Comparison of ENCODE assay signal across 25 cellular contexts in the genomic region with DNA sequence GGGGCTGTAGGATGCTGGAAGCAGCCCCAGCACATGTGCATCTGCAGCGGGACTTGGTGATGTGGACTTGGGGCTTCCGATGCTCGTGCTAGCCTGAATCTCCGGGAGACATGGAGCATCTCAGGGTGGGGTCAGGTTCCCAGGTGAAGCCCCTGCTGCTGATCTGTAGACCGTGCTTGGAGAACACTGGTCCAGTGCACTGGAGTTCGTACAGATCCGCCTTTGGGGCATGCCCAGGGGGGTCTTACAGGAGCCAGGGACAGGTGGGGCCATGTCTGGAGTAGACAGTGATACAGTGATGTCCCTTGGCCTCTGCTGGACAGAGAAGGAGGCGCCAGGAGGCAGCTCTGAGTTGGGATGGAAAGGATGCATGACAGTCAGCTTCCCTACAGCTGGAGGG.
"Had no signal": no experiment of that assay in that cellular context is flagged by ENCODE, and none has a peak within 500 bp of the region (broad histone marks: within the 10 kb centered on the region; RNA-seq: fewer than 3 reads in every experiment).

No MANE protein-coding gene starts in this region.

- FAIRE-seq: endothelial cell of umbilical vein, pancreas had no signal

- H3K9me3 ChIP-seq: colonic mucosa, heart left ventricle, mucosa of descending colon, pancreas, testis, tibial nerve had no signal

- H3K36me3 ChIP-seq: colonic mucosa, heart left ventricle, pancreas, tibial nerve had no signal

- ATAC-seq: heart left ventricle; left lobe of liver; naive thymus-derived CD8-positive, alpha-beta T cell; pancreas; right cardiac atrium; stimulated activated effector memory CD8-positive, alpha-beta T cell treated with anti-CD3 and anti-CD28 coated beads, Interleukin-12 subunit alpha, Interleukin-12 subunit beta, amount 100 ng/mL, for 72 hours; stimulated activated naive CD8-positive, alpha-beta T cell treated with anti-CD3 and anti-CD28 coated beads, Interleukin-15, Interleukin-2, amounts not matched to agents 100 U/mL and 50 U/mL, for 24 hours had no signal

- H3K9me3 Mint-ChIP-seq: endodermal cell; neural crest cell; stimulated activated effector memory CD8-positive, alpha-beta T cell treated with anti-CD3 and anti-CD28 coated beads, Interleukin-12 subunit alpha, Interleukin-12 subunit beta, amount 100 ng/mL, for 72 hours had no signal

- H3K36me3 Mint-ChIP-seq: naive thymus-derived CD8-positive, alpha-beta T cell; stimulated activated effector memory CD8-positive, alpha-beta T cell treated with anti-CD3 and anti-CD28 coated beads, Interleukin-12 subunit alpha, Interleukin-12 subunit beta, amount 100 ng/mL, for 72 hours had no signal

- H3K27ac ChIP-seq: colonic mucosa, heart left ventricle, pancreas, testis had no signal

- H3K4me2 ChIP-seq: smooth muscle cell had no signal

- H3K4me3 Mint-ChIP-seq: endodermal cell; naive thymus-derived CD8-positive, alpha-beta T cell; stimulated activated effector memory CD8-positive, alpha-beta T cell treated with anti-CD3 and anti-CD28 coated beads, Interleukin-12 subunit alpha, Interleukin-12 subunit beta, amount 100 ng/mL, for 72 hours had no signal

- H3K4me3 ChIP-seq: colonic mucosa, heart left ventricle, mucosa of descending colon, pancreas, smooth muscle cell, testis, tibial nerve had no signal

- H3K27ac Mint-ChIP-seq: endodermal cell; progenitor cell of endocrine pancreas; stimulated activated effector memory CD8-positive, alpha-beta T cell treated with anti-CD3 and anti-CD28 coated beads, Interleukin-12 subunit alpha, Interleukin-12 subunit beta, amount 100 ng/mL, for 72 hours had no signal

- DNase-seq: colonic mucosa; effector CD4-positive, alpha-beta T cell; endodermal cell; erythroblast; foreskin melanocyte; heart left ventricle; hippocampal formation; islet precursor cell; mammary epithelial cell; mucosa of descending colon; naive thymus-derived CD8-positive, alpha-beta T cell; nucleus accumbens; pancreas; right cardiac atrium; stimulated activated CD4-positive, alpha-beta T cell treated with anti-CD3 and anti-CD28 coated beads, Interleukin-2, amount 100 ng/mL, for 48 hours; stimulated activated CD8-positive, alpha-beta memory T cell treated with anti-CD3 and anti-CD28 coated beads, Interleukin-4, amount 100 ng/mL, for 48 hours; stimulated activated naive CD8-positive, alpha-beta T cell treated with anti-CD3 and anti-CD28 coated beads, Interleukin-15, Interleukin-2, amounts not matched to agents 100 U/mL and 50 U/mL, for 24 hours; testis had no signal

- H3K27me3 ChIP-seq: colonic mucosa, pancreas, testis, tibial nerve had no signal
